In the genomic region with DNA sequence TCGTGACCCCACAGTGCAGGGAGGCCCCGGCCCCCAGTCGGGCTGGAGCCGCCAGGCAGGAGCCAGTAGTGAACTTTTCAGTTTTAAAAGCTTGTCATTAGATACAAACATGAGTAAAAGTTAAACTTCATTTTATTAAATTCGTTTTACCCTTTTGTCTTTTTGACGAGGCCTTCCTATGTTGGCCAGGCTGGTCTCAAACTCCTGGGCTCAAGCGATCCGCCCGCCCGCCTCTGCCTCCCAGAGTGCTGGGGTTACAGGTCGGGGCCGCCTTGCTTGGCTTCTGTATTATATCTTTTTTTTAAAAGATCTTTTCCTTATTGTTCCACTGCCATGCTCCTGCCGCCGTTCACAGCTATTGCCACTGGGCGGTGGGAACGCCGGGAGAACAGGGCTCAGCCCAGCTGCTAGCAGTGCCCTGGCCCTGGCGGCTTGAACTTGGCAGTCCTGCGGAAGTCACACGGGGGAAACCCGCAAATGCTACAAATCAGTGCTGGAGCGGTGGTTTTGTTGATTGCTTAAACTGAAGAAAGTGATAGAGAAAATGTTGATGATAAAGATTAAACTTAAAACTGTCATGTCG, we compare ENCODE assay signal across 1 cellular context.
TF ChIP-seq lines count a peak whose summit lies in the region.

No MANE protein-coding gene starts in this region.

TF ChIP-seq in HepG2, 621 proteins besides CTCF, POLR2A, EP300 and RAD21 (continued from another document and continues in another):
- TF ChIP-seq ZNF33B (CRISPR knock-in tag; IDR thresholded peaks at IDR 0.05) (no peak), KDM5A (IDR thresholded peaks at IDR 0.05; ENCODE audit: borderline replicate concordance, low read length) (no peak), RORA (CRISPR knock-in tag; IDR thresholded peaks at IDR 0.05) (0 out of 2 replicates have a peak, but pooled peaks have one; percentile 32), GABPB1 (CRISPR knock-in tag; IDR thresholded peaks at IDR 0.05) (no peak), ADNP (CRISPR knock-in tag; IDR thresholded peaks at IDR 0.05) (no peak), NCOR1 (IDR thresholded peaks at IDR 0.05; ENCODE audit: borderline replicate concordance, low read length) (no peak), GATA4 (IDR thresholded peaks at IDR 0.05; ENCODE audit: borderline replicate concordance, low read depth) (no peak), ZNF558 (CRISPR knock-in tag; IDR thresholded peaks at IDR 0.05; ENCODE audit: borderline replicate concordance) (0 out of 2 replicates have a peak, but pooled peaks have one; percentile 44), ZNF34 (CRISPR knock-in tag; IDR thresholded peaks at IDR 0.05; ENCODE audit: borderline replicate concordance) (no peak), SMYD3 (CRISPR knock-in tag; IDR thresholded peaks at IDR 0.05) (no peak), RXRA (CRISPR knock-in tag; IDR thresholded peaks at IDR 0.05) (no peak), NFRKB (IDR thresholded peaks at IDR 0.05) (no peak), ZNF564 (CRISPR knock-in tag; IDR thresholded peaks at IDR 0.05) (peak; percentile 46), ZNF180 (CRISPR knock-in tag; IDR thresholded peaks at IDR 0.05; ENCODE audit: borderline replicate concordance, low read depth) (no peak), MEIS1 (CRISPR knock-in tag; IDR thresholded peaks at IDR 0.05; ENCODE audit: borderline replicate concordance) (no peak), ZBTB3 (CRISPR knock-in tag; IDR thresholded peaks at IDR 0.05; ENCODE audit: borderline replicate concordance, low read depth) (no peak), ZNF264 (CRISPR knock-in tag; IDR thresholded peaks at IDR 0.05) (no peak), PHF21A (CRISPR knock-in tag; IDR thresholded peaks at IDR 0.05) (peak; percentile 9; the same call in 1 of the 2 replicates), MED13 (CRISPR knock-in tag; IDR thresholded peaks at IDR 0.05) (no peak), KDM4B (CRISPR knock-in tag; IDR thresholded peaks at IDR 0.05) (no peak), ZSCAN31 (CRISPR knock-in tag; IDR thresholded peaks at IDR 0.05; ENCODE audit: low read depth) (no peak), ZNF883 (CRISPR knock-in tag; IDR thresholded peaks at IDR 0.05; ENCODE audit: not compliant biosample characterization) (no peak), JUN (CRISPR knock-in tag; IDR thresholded peaks at IDR 0.05) (no peak), ZNF761 (CRISPR knock-in tag; conservative IDR thresholded peaks at IDR 0.05) (no peak; the same call in 1 of the 2 replicates), ZNF616 (CRISPR knock-in tag; IDR thresholded peaks at IDR 0.05; ENCODE audit: low read depth) (no peak)
- TF ChIP-seq, protein P1, sequence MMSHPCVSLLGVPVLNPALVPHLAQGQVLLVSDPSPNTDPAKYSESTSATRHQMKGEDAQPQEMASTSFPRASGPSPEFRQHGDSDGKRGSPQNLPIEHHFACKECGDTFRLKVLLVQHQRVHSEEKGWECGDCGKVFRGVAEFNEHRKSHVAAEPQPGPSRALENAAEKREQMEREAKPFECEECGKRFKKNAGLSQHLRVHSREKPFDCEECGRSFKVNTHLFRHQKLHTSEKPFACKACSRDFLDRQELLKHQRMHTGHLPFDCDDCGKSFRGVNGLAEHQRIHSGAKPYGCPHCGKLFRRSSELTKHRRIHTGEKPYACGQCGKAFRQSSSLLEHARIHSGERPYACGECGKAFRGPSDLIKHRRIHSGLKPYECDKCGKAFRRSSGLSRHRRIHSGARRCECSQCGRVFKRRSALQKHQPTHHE (CRISPR knock-in tag; IDR thresholded peaks at IDR 0.05; ENCODE audit: borderline replicate concordance), result 0 out of 2 replicates have a peak, but pooled peaks have one; percentile 0
- TF ChIP-seq, protein P2, sequence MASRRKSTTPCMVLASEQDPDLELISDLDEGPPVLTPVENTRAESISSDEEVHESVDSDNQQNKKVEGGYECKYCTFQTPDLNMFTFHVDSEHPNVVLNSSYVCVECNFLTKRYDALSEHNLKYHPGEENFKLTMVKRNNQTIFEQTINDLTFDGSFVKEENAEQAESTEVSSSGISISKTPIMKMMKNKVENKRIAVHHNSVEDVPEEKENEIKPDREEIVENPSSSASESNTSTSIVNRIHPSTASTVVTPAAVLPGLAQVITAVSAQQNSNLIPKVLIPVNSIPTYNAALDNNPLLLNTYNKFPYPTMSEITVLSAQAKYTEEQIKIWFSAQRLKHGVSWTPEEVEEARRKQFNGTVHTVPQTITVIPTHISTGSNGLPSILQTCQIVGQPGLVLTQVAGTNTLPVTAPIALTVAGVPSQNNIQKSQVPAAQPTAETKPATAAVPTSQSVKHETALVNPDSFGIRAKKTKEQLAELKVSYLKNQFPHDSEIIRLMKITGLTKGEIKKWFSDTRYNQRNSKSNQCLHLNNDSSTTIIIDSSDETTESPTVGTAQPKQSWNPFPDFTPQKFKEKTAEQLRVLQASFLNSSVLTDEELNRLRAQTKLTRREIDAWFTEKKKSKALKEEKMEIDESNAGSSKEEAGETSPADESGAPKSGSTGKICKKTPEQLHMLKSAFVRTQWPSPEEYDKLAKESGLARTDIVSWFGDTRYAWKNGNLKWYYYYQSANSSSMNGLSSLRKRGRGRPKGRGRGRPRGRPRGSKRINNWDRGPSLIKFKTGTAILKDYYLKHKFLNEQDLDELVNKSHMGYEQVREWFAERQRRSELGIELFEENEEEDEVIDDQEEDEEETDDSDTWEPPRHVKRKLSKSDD (CRISPR knock-in tag; IDR thresholded peaks at IDR 0.05; ENCODE audit: low read depth), result no peak
- TF ChIP-seq, protein P3, sequence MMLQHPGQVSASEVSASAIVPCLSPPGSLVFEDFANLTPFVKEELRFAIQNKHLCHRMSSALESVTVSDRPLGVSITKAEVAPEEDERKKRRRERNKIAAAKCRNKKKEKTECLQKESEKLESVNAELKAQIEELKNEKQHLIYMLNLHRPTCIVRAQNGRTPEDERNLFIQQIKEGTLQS (CRISPR knock-in tag; IDR thresholded peaks at IDR 0.05), result no peak
- TF ChIP-seq, protein P4, sequence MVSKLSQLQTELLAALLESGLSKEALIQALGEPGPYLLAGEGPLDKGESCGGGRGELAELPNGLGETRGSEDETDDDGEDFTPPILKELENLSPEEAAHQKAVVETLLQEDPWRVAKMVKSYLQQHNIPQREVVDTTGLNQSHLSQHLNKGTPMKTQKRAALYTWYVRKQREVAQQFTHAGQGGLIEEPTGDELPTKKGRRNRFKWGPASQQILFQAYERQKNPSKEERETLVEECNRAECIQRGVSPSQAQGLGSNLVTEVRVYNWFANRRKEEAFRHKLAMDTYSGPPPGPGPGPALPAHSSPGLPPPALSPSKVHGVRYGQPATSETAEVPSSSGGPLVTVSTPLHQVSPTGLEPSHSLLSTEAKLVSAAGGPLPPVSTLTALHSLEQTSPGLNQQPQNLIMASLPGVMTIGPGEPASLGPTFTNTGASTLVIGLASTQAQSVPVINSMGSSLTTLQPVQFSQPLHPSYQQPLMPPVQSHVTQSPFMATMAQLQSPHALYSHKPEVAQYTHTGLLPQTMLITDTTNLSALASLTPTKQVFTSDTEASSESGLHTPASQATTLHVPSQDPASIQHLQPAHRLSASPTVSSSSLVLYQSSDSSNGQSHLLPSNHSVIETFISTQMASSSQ (IDR thresholded peaks at IDR 0.05; ENCODE audit: low read depth), result no peak
- TF ChIP-seq, protein P4 (CRISPR knock-in tag; IDR thresholded peaks at IDR 0.05; ENCODE audit: borderline replicate concordance), result 0 out of 2 replicates have a peak, but pooled peaks have one; percentile 30
- TF ChIP-seq, protein P5, sequence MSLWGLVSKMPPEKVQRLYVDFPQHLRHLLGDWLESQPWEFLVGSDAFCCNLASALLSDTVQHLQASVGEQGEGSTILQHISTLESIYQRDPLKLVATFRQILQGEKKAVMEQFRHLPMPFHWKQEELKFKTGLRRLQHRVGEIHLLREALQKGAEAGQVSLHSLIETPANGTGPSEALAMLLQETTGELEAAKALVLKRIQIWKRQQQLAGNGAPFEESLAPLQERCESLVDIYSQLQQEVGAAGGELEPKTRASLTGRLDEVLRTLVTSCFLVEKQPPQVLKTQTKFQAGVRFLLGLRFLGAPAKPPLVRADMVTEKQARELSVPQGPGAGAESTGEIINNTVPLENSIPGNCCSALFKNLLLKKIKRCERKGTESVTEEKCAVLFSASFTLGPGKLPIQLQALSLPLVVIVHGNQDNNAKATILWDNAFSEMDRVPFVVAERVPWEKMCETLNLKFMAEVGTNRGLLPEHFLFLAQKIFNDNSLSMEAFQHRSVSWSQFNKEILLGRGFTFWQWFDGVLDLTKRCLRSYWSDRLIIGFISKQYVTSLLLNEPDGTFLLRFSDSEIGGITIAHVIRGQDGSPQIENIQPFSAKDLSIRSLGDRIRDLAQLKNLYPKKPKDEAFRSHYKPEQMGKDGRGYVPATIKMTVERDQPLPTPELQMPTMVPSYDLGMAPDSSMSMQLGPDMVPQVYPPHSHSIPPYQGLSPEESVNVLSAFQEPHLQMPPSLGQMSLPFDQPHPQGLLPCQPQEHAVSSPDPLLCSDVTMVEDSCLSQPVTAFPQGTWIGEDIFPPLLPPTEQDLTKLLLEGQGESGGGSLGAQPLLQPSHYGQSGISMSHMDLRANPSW (CRISPR knock-in tag; IDR thresholded peaks at IDR 0.05; ENCODE audit: borderline replicate concordance), result no peak
- TF ChIP-seq, protein P6, sequence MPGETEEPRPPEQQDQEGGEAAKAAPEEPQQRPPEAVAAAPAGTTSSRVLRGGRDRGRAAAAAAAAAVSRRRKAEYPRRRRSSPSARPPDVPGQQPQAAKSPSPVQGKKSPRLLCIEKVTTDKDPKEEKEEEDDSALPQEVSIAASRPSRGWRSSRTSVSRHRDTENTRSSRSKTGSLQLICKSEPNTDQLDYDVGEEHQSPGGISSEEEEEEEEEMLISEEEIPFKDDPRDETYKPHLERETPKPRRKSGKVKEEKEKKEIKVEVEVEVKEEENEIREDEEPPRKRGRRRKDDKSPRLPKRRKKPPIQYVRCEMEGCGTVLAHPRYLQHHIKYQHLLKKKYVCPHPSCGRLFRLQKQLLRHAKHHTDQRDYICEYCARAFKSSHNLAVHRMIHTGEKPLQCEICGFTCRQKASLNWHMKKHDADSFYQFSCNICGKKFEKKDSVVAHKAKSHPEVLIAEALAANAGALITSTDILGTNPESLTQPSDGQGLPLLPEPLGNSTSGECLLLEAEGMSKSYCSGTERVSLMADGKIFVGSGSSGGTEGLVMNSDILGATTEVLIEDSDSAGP (CRISPR knock-in tag; IDR thresholded peaks at IDR 0.05; ENCODE audit: borderline replicate concordance), result no peak
- TF ChIP-seq, protein P7, sequence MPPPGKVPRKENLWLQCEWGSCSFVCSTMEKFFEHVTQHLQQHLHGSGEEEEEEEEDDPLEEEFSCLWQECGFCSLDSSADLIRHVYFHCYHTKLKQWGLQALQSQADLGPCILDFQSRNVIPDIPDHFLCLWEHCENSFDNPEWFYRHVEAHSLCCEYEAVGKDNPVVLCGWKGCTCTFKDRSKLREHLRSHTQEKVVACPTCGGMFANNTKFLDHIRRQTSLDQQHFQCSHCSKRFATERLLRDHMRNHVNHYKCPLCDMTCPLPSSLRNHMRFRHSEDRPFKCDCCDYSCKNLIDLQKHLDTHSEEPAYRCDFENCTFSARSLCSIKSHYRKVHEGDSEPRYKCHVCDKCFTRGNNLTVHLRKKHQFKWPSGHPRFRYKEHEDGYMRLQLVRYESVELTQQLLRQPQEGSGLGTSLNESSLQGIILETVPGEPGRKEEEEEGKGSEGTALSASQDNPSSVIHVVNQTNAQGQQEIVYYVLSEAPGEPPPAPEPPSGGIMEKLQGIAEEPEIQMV (CRISPR knock-in tag; IDR thresholded peaks at IDR 0.05; ENCODE audit: low read depth), result no peak
- TF ChIP-seq, protein P8, sequence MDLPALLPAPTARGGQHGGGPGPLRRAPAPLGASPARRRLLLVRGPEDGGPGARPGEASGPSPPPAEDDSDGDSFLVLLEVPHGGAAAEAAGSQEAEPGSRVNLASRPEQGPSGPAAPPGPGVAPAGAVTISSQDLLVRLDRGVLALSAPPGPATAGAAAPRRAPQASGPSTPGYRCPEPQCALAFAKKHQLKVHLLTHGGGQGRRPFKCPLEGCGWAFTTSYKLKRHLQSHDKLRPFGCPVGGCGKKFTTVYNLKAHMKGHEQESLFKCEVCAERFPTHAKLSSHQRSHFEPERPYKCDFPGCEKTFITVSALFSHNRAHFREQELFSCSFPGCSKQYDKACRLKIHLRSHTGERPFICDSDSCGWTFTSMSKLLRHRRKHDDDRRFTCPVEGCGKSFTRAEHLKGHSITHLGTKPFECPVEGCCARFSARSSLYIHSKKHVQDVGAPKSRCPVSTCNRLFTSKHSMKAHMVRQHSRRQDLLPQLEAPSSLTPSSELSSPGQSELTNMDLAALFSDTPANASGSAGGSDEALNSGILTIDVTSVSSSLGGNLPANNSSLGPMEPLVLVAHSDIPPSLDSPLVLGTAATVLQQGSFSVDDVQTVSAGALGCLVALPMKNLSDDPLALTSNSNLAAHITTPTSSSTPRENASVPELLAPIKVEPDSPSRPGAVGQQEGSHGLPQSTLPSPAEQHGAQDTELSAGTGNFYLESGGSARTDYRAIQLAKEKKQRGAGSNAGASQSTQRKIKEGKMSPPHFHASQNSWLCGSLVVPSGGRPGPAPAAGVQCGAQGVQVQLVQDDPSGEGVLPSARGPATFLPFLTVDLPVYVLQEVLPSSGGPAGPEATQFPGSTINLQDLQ (CRISPR knock-in tag; IDR thresholded peaks at IDR 0.05), result 0 out of 2 replicates have a peak, but pooled peaks have one; percentile 13
- TF ChIP-seq, protein P9, sequence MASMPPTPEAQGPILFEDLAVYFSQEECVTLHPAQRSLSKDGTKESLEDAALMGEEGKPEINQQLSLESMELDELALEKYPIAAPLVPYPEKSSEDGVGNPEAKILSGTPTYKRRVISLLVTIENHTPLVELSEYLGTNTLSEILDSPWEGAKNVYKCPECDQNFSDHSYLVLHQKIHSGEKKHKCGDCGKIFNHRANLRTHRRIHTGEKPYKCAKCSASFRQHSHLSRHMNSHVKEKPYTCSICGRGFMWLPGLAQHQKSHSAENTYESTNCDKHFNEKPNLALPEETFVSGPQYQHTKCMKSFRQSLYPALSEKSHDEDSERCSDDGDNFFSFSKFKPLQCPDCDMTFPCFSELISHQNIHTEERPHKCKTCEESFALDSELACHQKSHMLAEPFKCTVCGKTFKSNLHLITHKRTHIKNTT (CRISPR knock-in tag; IDR thresholded peaks at IDR 0.05), result no peak
